Comparison of ENCODE assay signal across 11 cellular contexts in the genomic region with DNA sequence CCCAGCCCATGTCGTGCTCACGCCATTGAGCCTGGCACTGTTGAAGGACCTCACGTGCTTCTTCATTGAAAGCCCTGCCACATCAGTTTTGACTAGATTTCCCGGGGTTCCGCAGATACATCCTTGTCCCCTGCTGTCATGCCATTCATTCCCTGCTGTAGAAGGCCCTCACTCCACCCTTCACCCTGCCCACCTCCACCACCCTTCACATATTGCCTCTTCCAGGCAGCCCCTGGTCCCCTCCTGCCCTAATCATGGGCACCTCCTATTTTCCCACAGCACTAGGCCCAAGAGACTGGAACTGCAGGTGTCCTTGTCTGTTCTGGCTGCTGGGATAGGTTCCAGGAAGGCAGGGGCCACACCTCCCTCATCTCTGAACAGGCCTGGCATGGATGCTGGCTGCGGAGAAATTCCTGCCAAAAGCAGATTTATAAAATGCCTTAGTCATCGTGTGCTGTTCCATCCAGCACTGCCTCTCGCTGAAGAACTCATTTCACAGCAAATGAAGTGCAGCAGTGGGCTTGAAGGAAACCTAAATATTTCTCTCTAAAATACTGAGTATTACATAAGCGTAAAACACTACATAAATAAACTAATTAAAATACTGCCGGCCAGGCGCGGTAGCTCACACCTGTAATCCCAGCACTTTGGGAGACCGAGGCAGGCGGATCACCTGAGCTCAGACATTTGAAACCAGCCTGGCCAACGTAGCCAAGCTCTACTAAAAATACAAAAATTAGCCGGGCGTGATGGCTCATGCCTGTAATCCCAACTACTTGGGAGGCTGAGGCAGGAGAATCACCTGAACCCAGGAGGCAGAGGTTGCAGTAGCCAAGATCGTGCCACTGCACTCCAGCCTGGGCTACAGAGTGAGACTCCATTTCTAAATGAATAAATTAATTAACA. TPM values are rescaled to one million over a fixed set of nuclear protein-coding genes. Genes with fewer than 3 reads are reported as not detected.
DNase-seq lines count a peak whose midpoint lies in the region; FAIRE-seq and TF ChIP-seq lines count a peak whose summit lies in the region.
"Had no signal": no experiment of that assay in that cellular context is flagged by ENCODE, and none has a peak within 500 bp of the region (broad histone marks: within the 10 kb centered on the region; RNA-seq: fewer than 3 reads in every experiment).

No MANE protein-coding gene starts in this region.

- H3K36me3 ChIP-seq in breast epithelium = no peaks in the 10 kb centered on the region
- H3K36me3 ChIP-seq: SJSA1 had no signal

- peak overlapping the region; percentile 14 to 25 for H3K27ac ChIP-seq in breast epithelium
- H3K27ac ChIP-seq: SJSA1 had no signal

- FAIRE-seq in urothelium cell line (lab: Jason Lieb, UNC) = peak; percentile 77

- no peak for TF ChIP-seq CTCF in breast epithelium (IDR thresholded peaks at IDR 0.05)

- DNase-seq in NCI-H1092 treated with DMSO at 0.1 percent for 48 hours (lab: John Stamatoyannopoulos, UW) (peak; percentile 16), NCI-H1092 (lab: John Stamatoyannopoulos, UW) (no peak), breast epithelium (ENCODE audit: low spot score in 2 of 2) (peak in 1 of 2 donors; percentile 67), kidney glomerular epithelial cell (lab: John Stamatoyannopoulos, UW) (peak; percentile 25), urothelium cell line (ENCODE audit: low spot score) (peak; percentile 78), NCI-H510A (lab: John Stamatoyannopoulos, UW) (no peak), foreskin melanocyte (no peak), NCI-H1417 (lab: John Stamatoyannopoulos, UW) (no peak)
- DNase-seq: islet precursor cell had no signal

- intact Hi-C loops in breast epithelium (cut with DNase I; ENCODE audit: low total_unique reads) = no loop called here

- no peaks in the 10 kb centered on the region for H3K9me3 ChIP-seq in breast epithelium
- H3K9me3 ChIP-seq: SJSA1 had no signal

- no peak overlapping the region for H3K4me3 ChIP-seq in breast epithelium
- H3K4me3 ChIP-seq: SJSA1 had no signal

- no peaks in the 10 kb centered on the region for H3K4me1 ChIP-seq in breast epithelium
- H3K4me1 ChIP-seq: SJSA1 had no signal

- no peaks in the 10 kb centered on the region for H3K27me3 ChIP-seq in breast epithelium
- H3K27me3 ChIP-seq: SJSA1 had no signal

- no peak for TF ChIP-seq POLR2A in breast epithelium (IDR thresholded peaks at IDR 0.05)

RNA-seq across cellular contexts. Expression of a gene that starts 38.4 kb away (rescaled TPM):
- 10 to 100 TPM; 31.6 to 57.4 (median 36.1) TPM for total RNA-seq in breast epithelium

RNA-seq across cellular contexts. Expression of a gene that starts 38.6 kb away (rescaled TPM):
- 1 to 10 TPM; 2.9 to 5.6 (median 5.0) TPM for total RNA-seq in breast epithelium

RNA-seq across cellular contexts. Expression of a gene that starts 44.5 kb away (rescaled TPM):
- total RNA-seq in breast epithelium = 10 to 100 TPM; 31.0 to 67.2 (median 52.8) TPM

RNA-seq across cellular contexts. Expression of a gene that starts 49.4 kb away (rescaled TPM):
- not detected for total RNA-seq in breast epithelium
- total RNA-seq: A673, SJSA1 had no signal

Comparison
In these comparisons a context has a peak if more than half of its experiments do, and no peak if none do; other contexts are left out.
1. DNase-seq: peak in NCI-H1092 treated with DMSO at 0.1 percent for 48 hours (single experiment), kidney glomerular epithelial cell (single experiment) and urothelium cell line (single experiment); none in NCI-H1092 (single experiment), NCI-H510A (single experiment), foreskin melanocyte (single experiment) and NCI-H1417 (0 of 3).